In genomic region chr12:12999959-13000615, GRCh38 we compare ENCODE assay signal across 1 cellular context.
TF ChIP-seq lines count a peak whose summit lies in the region.

HEBP1 (minus strand) TSS chr12:13000265; CDS start chr12:13000114, 151 bp downstream.

TF ChIP-seq in HepG2, 621 proteins besides CTCF, POLR2A, EP300 and RAD21 (continued from another document and continues in another):
- 0 out of 2 replicates have a peak, but pooled peaks have one; percentile 12 for TF ChIP-seq PAXIP1 (CRISPR knock-in tag; conservative IDR thresholded peaks at IDR 0.05)
- no peak; the same call in 1 of the 2 replicates for TF ChIP-seq PAX8 (CRISPR knock-in tag; IDR thresholded peaks at IDR 0.05; ENCODE audit: borderline replicate concordance)
- peak; percentile 31; the same call in 1 of the 2 replicates for TF ChIP-seq DNMT1 (CRISPR knock-in tag; IDR thresholded peaks at IDR 0.05)
- 0 out of 2 replicates have a peak, but pooled peaks have one; percentile 12 for TF ChIP-seq ZBTB8A (CRISPR knock-in tag; IDR thresholded peaks at IDR 0.05; ENCODE audit: borderline replicate concordance, low read depth)
- TF ChIP-seq SKI (IDR thresholded peaks at IDR 0.05; ENCODE audit: partially characterized antibody) = peak; percentile 41
- peak; percentile 58 for TF ChIP-seq KDM2A (CRISPR knock-in tag; IDR thresholded peaks at IDR 0.05; ENCODE audit: borderline replicate concordance, low read depth)
- no peak; the same call in 1 of the 2 replicates for TF ChIP-seq MXD4 (CRISPR knock-in tag; IDR thresholded peaks at IDR 0.05)
- no peak for TF ChIP-seq ZNF883 (CRISPR knock-in tag; IDR thresholded peaks at IDR 0.05; ENCODE audit: not compliant biosample characterization)
- 0 out of 2 replicates have a peak, but pooled peaks have one; percentile 34 for TF ChIP-seq ZNF740 (CRISPR knock-in tag; IDR thresholded peaks at IDR 0.05)
- TF ChIP-seq ZNF768 (CRISPR knock-in tag; IDR thresholded peaks at IDR 0.05) = 0 out of 2 replicates have a peak, but pooled peaks have one; percentile 14
- peak; percentile 67; the same call in 1 of the 2 replicates for TF ChIP-seq ZNF589 (CRISPR knock-in tag; conservative IDR thresholded peaks at IDR 0.05)
- TF ChIP-seq CSRNP1 (CRISPR knock-in tag; IDR thresholded peaks at IDR 0.05) = no peak
- TF ChIP-seq ZNF556 (CRISPR knock-in tag; IDR thresholded peaks at IDR 0.05; ENCODE audit: borderline replicate concordance) = peak; percentile 42; the same call in 1 of the 2 replicates
- TF ChIP-seq DZIP1 (CRISPR knock-in tag; IDR thresholded peaks at IDR 0.05) = 0 out of 2 replicates have a peak, but pooled peaks have one; percentile 64
- peak; percentile 77; the same call in 1 of the 2 replicates for TF ChIP-seq ZFY (CRISPR knock-in tag; IDR thresholded peaks at IDR 0.05)
- peak; percentile 50 for TF ChIP-seq ARID4A (CRISPR knock-in tag; IDR thresholded peaks at IDR 0.05; ENCODE audit: borderline replicate concordance)
- 0 out of 2 replicates have a peak, but pooled peaks have one; percentile 8 for TF ChIP-seq THAP8 (CRISPR knock-in tag; IDR thresholded peaks at IDR 0.05; ENCODE audit: borderline replicate concordance)
- TF ChIP-seq ELF3 (CRISPR knock-in tag; IDR thresholded peaks at IDR 0.05) = no peak
- no peak for TF ChIP-seq ZNF33B (CRISPR knock-in tag; IDR thresholded peaks at IDR 0.05)
- TF ChIP-seq ZNF496 (CRISPR knock-in tag; IDR thresholded peaks at IDR 0.05; ENCODE audit: insufficient replicate concordance) = no peak
- TF ChIP-seq MTA3 (CRISPR knock-in tag; IDR thresholded peaks at IDR 0.05) = no peak
- peak; percentile 54; the same call in 1 of the 2 replicates for TF ChIP-seq KDM5B (CRISPR knock-in tag; IDR thresholded peaks at IDR 0.05; ENCODE audit: borderline replicate concordance)
- TF ChIP-seq CAMTA2 (CRISPR knock-in tag; IDR thresholded peaks at IDR 0.05; ENCODE audit: borderline replicate concordance) = no peak
- no peak for TF ChIP-seq ZNF383 (CRISPR knock-in tag; IDR thresholded peaks at IDR 0.05; ENCODE audit: borderline replicate concordance)
- TF ChIP-seq ZBTB3 (CRISPR knock-in tag; IDR thresholded peaks at IDR 0.05; ENCODE audit: borderline replicate concordance, low read depth) = 0 out of 2 replicates have a peak, but pooled peaks have one; percentile 37
- no peak for TF ChIP-seq ATF1 (CRISPR knock-in tag; IDR thresholded peaks at IDR 0.05)
- TF ChIP-seq ZNF18 (CRISPR knock-in tag; IDR thresholded peaks at IDR 0.05; ENCODE audit: insufficient replicate concordance) = no peak
- no peak; the same call in 1 of the 2 replicates for TF ChIP-seq ZNF263 (CRISPR knock-in tag; IDR thresholded peaks at IDR 0.05)
- peak; percentile 59 for TF ChIP-seq UBTF (CRISPR knock-in tag; IDR thresholded peaks at IDR 0.05)
- TF ChIP-seq ZNF501 (CRISPR knock-in tag; IDR thresholded peaks at IDR 0.05) = no peak
- TF ChIP-seq NFKB2 (CRISPR knock-in tag; IDR thresholded peaks at IDR 0.05; ENCODE audit: borderline replicate concordance) = 0 out of 2 replicates have a peak, but pooled peaks have one; percentile 37
- no peak for TF ChIP-seq MAF1 (CRISPR knock-in tag; IDR thresholded peaks at IDR 0.05; ENCODE audit: borderline replicate concordance)
- peak; percentile 86 for TF ChIP-seq TAF1 (CRISPR knock-in tag; IDR thresholded peaks at IDR 0.05)
- TF ChIP-seq DRAP1 (CRISPR knock-in tag; IDR thresholded peaks at IDR 0.05) = no peak; the same call in 1 of the 2 replicates
- TF ChIP-seq RNF219 (CRISPR knock-in tag; IDR thresholded peaks at IDR 0.05) = no peak
- TF ChIP-seq ERF (CRISPR knock-in tag; IDR thresholded peaks at IDR 0.05) = no peak
- TF ChIP-seq SALL1 (CRISPR knock-in tag; IDR thresholded peaks at IDR 0.05) = peak; percentile 48; the same call in 1 of the 2 replicates
